Comparison of ENCODE assay signal across 15 cellular contexts in genomic region chr17:34300652-34301390, GRCh38. TPM values are rescaled to one million over a fixed set of nuclear protein-coding genes. Genes with fewer than 3 reads are reported as not detected.
DNase-seq lines count a peak whose midpoint lies in the region; ATAC-seq, FAIRE-seq and TF ChIP-seq lines count a peak whose summit lies in the region.
"Had no signal": no experiment of that assay in that cellular context is flagged by ENCODE, and none has a peak within 500 bp of the region (broad histone marks: within the 10 kb centered on the region; RNA-seq: fewer than 3 reads in every experiment).

No MANE protein-coding gene starts in this region.

- no peak for TF ChIP-seq POLR2A in transverse colon (IDR thresholded peaks at IDR 0.05)

- H3K36me3 ChIP-seq in right atrium auricular region, result no peaks in the 10 kb centered on the region
- no peaks in the 10 kb centered on the region for H3K36me3 ChIP-seq in bronchial epithelial cell (ENCODE audit: control insufficient read depth, insufficient read depth, low read length)
- H3K36me3 ChIP-seq in transverse colon, result no peaks in the 10 kb centered on the region
- H3K36me3 ChIP-seq: upper lobe of right lung had no signal

- H3K27me3 ChIP-seq in right atrium auricular region (no peaks in the 10 kb centered on the region), bronchial epithelial cell (ENCODE audit: control insufficient read depth, insufficient read depth, low read length) (no peaks in the 10 kb centered on the region), transverse colon (no peaks in the 10 kb centered on the region)
- H3K27me3 ChIP-seq: upper lobe of right lung had no signal

- WGBS in transverse colon (ENCODE audit: low coverage in 1 of 2), 2 donors, result 78 to 89% methylated on average over 3 of the region's 3 CpGs

- in situ Hi-C loops in transverse colon (cut with MboI; ENCODE audit: low pct_ligation_motif_present in 1 of 4, low pct_unique_long_range_greater_than_20kb in 1 of 4, low sequenced_read_pairs in 3 of 4), result no loop called here

- H3K27ac ChIP-seq in right atrium auricular region, result peak overlapping the region in 1 of 2 donors; percentile 31
- H3K27ac ChIP-seq in transverse colon, result peak overlapping the region; percentile 21 to 65 (median 44)
- H3K27ac ChIP-seq: upper lobe of right lung had no signal

- H3K4me1 ChIP-seq in right atrium auricular region (peaks cover 0 to 27% of the 10 kb centered on the region in 2 donors), transverse colon (peaks cover 0 to 11% (median 7%) of the 10 kb centered on the region in 4 donors)

- FAIRE-seq in bronchial epithelial cell (lab: Jason Lieb, UNC), result no peak
- FAIRE-seq: A204.1, K562 had no signal

- DNase-seq in Right ventricle myocardium superior, result no peak
- DNase-seq in right atrium auricular region (ENCODE audit: low spot score), result no peak
- peak; percentile 81 for DNase-seq in bronchial epithelial cell (ENCODE audit: low read depth)
- DNase-seq in iris pigment epithelial cell (ENCODE audit: low read depth), result peak; percentile 83
- DNase-seq in transverse colon, result no peak
- DNase-seq in NAMALWA (ENCODE audit: low spot score), result no peak
- DNase-seq: DMS79, NCI-H2171, occipital lobe, upper lobe of right lung had no signal

- TF ChIP-seq EP300 in transverse colon (IDR thresholded peaks at IDR 0.05; ENCODE audit: low read depth), result no peak

- ATAC-seq in Right ventricle myocardium superior (ENCODE audit: poor library complexity) (peak; percentile 45), GM21717 (IDR thresholded peaks at IDR 0.05; ENCODE audit: unreplicated experiment) (no peak), HG03108 (IDR thresholded peaks at IDR 0.05; ENCODE audit: unreplicated experiment) (no peak)
- ATAC-seq: K562, upper lobe of right lung had no signal

- TF ChIP-seq CTCF in right atrium auricular region (IDR thresholded peaks at IDR 0.05) (no peak), bronchial epithelial cell (IDR thresholded peaks at IDR 0.05; ENCODE audit: insufficient read depth, low read length, severe bottlenecking) (no peak), transverse colon (IDR thresholded peaks at IDR 0.05) (no peak)

- intact Hi-C loops in Right ventricle myocardium superior (cut with DNase I), result loop anchor here (2.0 kb wide), 1 partner anchor 100 kb away; no protein-coding TSS in a partner anchor
- intact Hi-C loops in transverse colon (cut with DNase I; ENCODE audit: low total_unique reads), result loop anchor here (10.0 kb wide), 1 partner anchor 96 kb away; no protein-coding TSS in a partner anchor

- H3K9me3 ChIP-seq in right atrium auricular region (no peaks in the 10 kb centered on the region), transverse colon (no peaks in the 10 kb centered on the region)
- H3K9me3 ChIP-seq: upper lobe of right lung had no signal

- H3K4me3 ChIP-seq in right atrium auricular region (no peak overlapping the region), bronchial epithelial cell (ENCODE audit: low read depth, low read length) (no peak overlapping the region), transverse colon (no peak overlapping the region)
- H3K4me3 ChIP-seq: K562, upper lobe of right lung had no signal

RNA-seq across cellular contexts. Expression of gene CCL11, which starts 15.3 kb away (rescaled TPM):
- total RNA-seq in Right ventricle myocardium superior, result 4.0 TPM
- total RNA-seq in right atrium auricular region, result 1 to 10 TPM in 1 of 2 donors, under 1 TPM in 1; 0.75 to 1.6 TPM
- total RNA-seq in bronchial epithelial cell, result not detected in 2 replicates
- 10 to 100 TPM in 1 of 4 donors, 1 to 10 TPM in 3; 3.0 to 10.5 (median 5.8) TPM for total RNA-seq in transverse colon
- total RNA-seq: dermis microvascular lymphatic vessel endothelial cell, K562, occipital lobe had no signal

RNA-seq across cellular contexts. Expression of gene CCL8, which starts 18.4 kb away (rescaled TPM):
- total RNA-seq in Right ventricle myocardium superior, result not detected
- under 1 TPM in 1 of 2 donors, not detected in 1; 0.52 TPM for total RNA-seq in right atrium auricular region
- total RNA-seq in bronchial epithelial cell, result not detected in 2 replicates
- 10 to 100 TPM in 1 of 4 donors, 1 to 10 TPM in 1, not detected in 2; 1.2 to 10.9 TPM for total RNA-seq in transverse colon
- total RNA-seq: K562 had no signal

RNA-seq across cellular contexts. Expression of gene CCL7, which starts 30.8 kb away (rescaled TPM):
- not detected for total RNA-seq in Right ventricle myocardium superior
- total RNA-seq in right atrium auricular region, result not detected
- not detected in 2 replicates for total RNA-seq in bronchial epithelial cell
- total RNA-seq in transverse colon, result not detected
- total RNA-seq: K562, occipital lobe, upper lobe of right lung had no signal

RNA-seq across cellular contexts. Expression of gene CCL2, which starts 45.7 kb away (rescaled TPM):
- total RNA-seq in Right ventricle myocardium superior, result 20.7 TPM
- 100 to 1,000 TPM in 1 of 2 donors, 10 to 100 TPM in 1; 46.3 to 118 TPM for total RNA-seq in right atrium auricular region
- not detected in 2 replicates for total RNA-seq in bronchial epithelial cell
- total RNA-seq in transverse colon, result 100 to 1,000 TPM in 2 of 4 donors, 10 to 100 TPM in 1, 1 to 10 TPM in 1; 9.1 to 147 (median 77.6) TPM

RNA-seq across cellular contexts. Expression of gene CCL13, which starts 55.5 kb away (rescaled TPM):
- total RNA-seq in Right ventricle myocardium superior (1.6 TPM), right atrium auricular region (1 to 10 TPM in 1 of 2 donors, under 1 TPM in 1; 0.90 to 1.3 TPM), bronchial epithelial cell (not detected in 2 replicates), transverse colon (10 to 100 TPM in 1 of 4 donors, 1 to 10 TPM in 2, not detected in 1; 5.4 to 10.5 (median 8.2) TPM)
- total RNA-seq: dermis microvascular lymphatic vessel endothelial cell, K562, occipital lobe had no signal

Comparison
In these comparisons a context has a peak if more than half of its experiments do, and no peak if none do; other contexts are left out.
1. DNase-seq: peak in bronchial epithelial cell (single experiment) and iris pigment epithelial cell (single experiment); none in Right ventricle myocardium superior (single experiment), right atrium auricular region (single experiment), transverse colon (single experiment) and NAMALWA (single experiment).